17 cellular contexts compared by ENCODE assay signal in the genomic region with DNA sequence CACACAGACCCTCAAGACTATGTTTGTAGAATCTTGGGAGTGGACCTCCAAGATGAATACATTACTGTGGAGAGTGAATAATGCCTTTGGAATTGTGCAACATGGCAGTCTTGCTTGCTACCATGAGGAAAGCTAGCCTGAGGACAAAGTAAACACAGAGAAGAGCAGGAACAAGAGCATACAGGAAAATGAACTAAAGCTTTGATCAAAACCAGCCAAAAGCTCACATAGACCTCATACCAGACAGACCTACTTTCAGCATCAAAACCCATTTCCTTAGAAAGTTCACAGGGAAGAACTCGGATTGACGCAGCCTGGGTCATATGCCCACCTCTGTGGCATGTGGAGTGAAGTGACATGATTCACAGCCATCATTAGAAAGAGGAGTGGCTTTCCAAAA. TPM values are rescaled to one million over a fixed set of nuclear protein-coding genes. Genes with fewer than 3 reads are reported as not detected.
DNase-seq lines count a peak whose midpoint lies in the region; FAIRE-seq and TF ChIP-seq lines count a peak whose summit lies in the region.
"Had no signal": no experiment of that assay in that cellular context is flagged by ENCODE, and none has a peak within 500 bp of the region (broad histone marks: within the 10 kb centered on the region; RNA-seq: fewer than 3 reads in every experiment).

No MANE protein-coding gene starts in this region.

- in situ Hi-C loops in mammary epithelial cell (cut with MboI; ENCODE audit: low sequenced_read_pairs in 2 of 2): no loop called here

- no peaks in the 10 kb centered on the region for H3K27me3 ChIP-seq in mammary epithelial cell (ENCODE audit: insufficient read depth, low read length)
- no peaks in the 10 kb centered on the region for H3K27me3 ChIP-seq in MG63
- H3K27me3 ChIP-seq: BLaER1 treated with 17β-estradiol and CSF1 and Interleukin-3, amounts not matched to agents 10 nM and 100 nM; ovary had no signal

- CTCF ChIA-PET in mammary epithelial cell (lab: Charles Lee; ENCODE audit: low non-redundant PET): no interaction called here

- no TSS peak for BruUV-seq in mammary epithelial cell (replicated peaks; lab: Mats Ljungman, UMichigan)

- dilution Hi-C loops in mammary epithelial cell (cut with HindIII; ENCODE audit: low sequenced_read_pairs): no loop called here

- FAIRE-seq in HTR-8/SVneo (lab: Jason Lieb, UNC): peak; percentile 9
- FAIRE-seq: G401.6, RCC 7860 had no signal

- H3K79me2 ChIP-seq in mammary epithelial cell (ENCODE audit: insufficient read depth, low read length): peaks cover 16% of the 10 kb centered on the region

- H3K36me3 ChIP-seq in mammary epithelial cell (ENCODE audit: insufficient read depth, low read length): no peaks in the 10 kb centered on the region
- no peaks in the 10 kb centered on the region for H3K36me3 ChIP-seq in MG63
- H3K36me3 ChIP-seq: BLaER1 treated with 17β-estradiol and CSF1 and Interleukin-3, amounts not matched to agents 10 nM and 100 nM; ovary had no signal

- TF ChIP-seq CTCF in AG09319 (IDR thresholded peaks at IDR 0.05; ENCODE audit: low read depth, low read length) (no peak), mammary epithelial cell (conservative IDR thresholded peaks at IDR 0.05 in 1 of 2, IDR thresholded peaks at IDR 0.05 in 1 of 2; ENCODE audit: extremely low read depth in 1 of 2, insufficient read depth in 1 of 2, low read depth in 1 of 2, low read length in 2 of 2) (no peak)

- peak overlapping the region; percentile 62 for H3K4me2 ChIP-seq in mammary epithelial cell (ENCODE audit: insufficient read depth, low read depth, low read length)
- H3K4me2 ChIP-seq: BLaER1 treated with 17β-estradiol and CSF1 and Interleukin-3, amounts not matched to agents 10 nM and 100 nM had no signal

- no peaks in the 10 kb centered on the region for H4K20me1 ChIP-seq in mammary epithelial cell (ENCODE audit: insufficient read depth, low read length)

- H3K4me3 ChIP-seq in mammary epithelial cell (replicated peaks in 1 of 3; ENCODE audit: insufficient read depth in 1 of 3, low read depth in 2 of 3, low read length in 3 of 3): peak overlapping the region in 1 of 3 experiments; percentile 21
- no peak overlapping the region for H3K4me3 ChIP-seq in MG63
- H3K4me3 ChIP-seq: BLaER1 treated with 17β-estradiol and CSF1 and Interleukin-3, amounts not matched to agents 10 nM and 100 nM; ovary had no signal

- H3K27ac ChIP-seq in mammary epithelial cell (ENCODE audit: insufficient read depth, low read depth, low read length): peak overlapping the region; percentile 50
- H3K27ac ChIP-seq: BLaER1 treated with 17β-estradiol and CSF1 and Interleukin-3, amounts not matched to agents 10 nM and 100 nM; ovary had no signal

- H3K4me1 ChIP-seq in mammary epithelial cell (ENCODE audit: insufficient read depth, low read length): peaks cover 40% of the 10 kb centered on the region

- H3K9me3 ChIP-seq in mammary epithelial cell (replicated peaks; ENCODE audit: insufficient read depth, low read length) (no peaks in the 10 kb centered on the region), MG63 (no peaks in the 10 kb centered on the region)
- H3K9me3 ChIP-seq: BLaER1 treated with 17β-estradiol and CSF1 and Interleukin-3, amounts not matched to agents 10 nM and 100 nM; ovary had no signal

- intact Hi-C loops in mammary epithelial cell (cut with micrococcal nuclease): loop anchor here (5.0 kb wide), 2 partner anchors 51 to 66 kb away; no protein-coding TSS in a partner anchor

- H2AFZ ChIP-seq in mammary epithelial cell (ENCODE audit: low read depth, low read length): peak overlapping the region; percentile 72

- DNase-seq in AG09319 (ENCODE audit: extremely low read depth, low read depth) (peak; percentile 39), HTR-8/SVneo (ENCODE audit: insufficient read length, low spot score) (peak; percentile 48), mammary epithelial cell (peak; percentile 87), islet precursor cell (peak; percentile 57), MG63 (no peak), occipital lobe (lab: John Stamatoyannopoulos, UW) (no peak), superior temporal gyrus (ENCODE audit: extremely low spot score) (no peak), activated T-cell treated with anti-CD3 and anti-CD28 coated beads for 4 hours (no peak)
- DNase-seq: activated CD4-positive, alpha-beta T cell treated with anti-CD3 and anti-CD28 coated beads, Interleukin-2, amount 50 U/mL, for 48 hours; activated effector memory CD4-positive, alpha-beta T cell treated with Interleukin-2 at 50 U/mL for 16 hours; NCI-H1092; ovary; stimulated activated CD4-positive, alpha-beta T cell treated with anti-CD3 and anti-CD28 coated beads, Interleukin-2, amount 100 ng/mL, for 24 hours; T1000 had no signal

- WGBS in mammary epithelial cell (ENCODE audit: low coverage, missing lambda C conversion rate): 8% methylated on average over 2 of the region's 2 CpGs

- H3K9ac ChIP-seq in mammary epithelial cell (ENCODE audit: insufficient read depth, low read length): peak overlapping the region; percentile 12
- H3K9ac ChIP-seq: BLaER1 treated with 17β-estradiol and CSF1 and Interleukin-3, amounts not matched to agents 10 nM and 100 nM had no signal

RNA-seq across cellular contexts. Expression of a gene that starts 3.3 kb away (rescaled TPM):
- total RNA-seq in mammary epithelial cell (10 to 100 TPM; 20.6 to 36.3 TPM), occipital lobe (134 TPM)
- polyA plus RNA-seq in mammary epithelial cell: 13.9 TPM
- 56.8 TPM for polyA minus RNA-seq in mammary epithelial cell
- 14.4 and 16.0 TPM in 2 replicates for total RNA-seq in MG63 (2014; rRNA removed; shearing (Covaris generic); ENCODE audit: low replicate concordance)

RNA-seq across cellular contexts. Expression of a gene that starts 28.8 kb away (rescaled TPM):
- 100 to 1,000 TPM in 1 of 2 donors, 10 to 100 TPM in 1; 40.5 to 141 TPM for total RNA-seq in mammary epithelial cell
- polyA plus RNA-seq in mammary epithelial cell: 113 TPM
- 17.6 TPM for polyA minus RNA-seq in mammary epithelial cell
- 42.6 and 193 TPM in 2 replicates for total RNA-seq in MG63 (2014; rRNA removed; shearing (Covaris generic); ENCODE audit: low replicate concordance)
- 20.0 TPM for total RNA-seq in occipital lobe

Comparison
In these comparisons a context has a peak if more than half of its experiments do, and no peak if none do; other contexts are left out.
1. DNase-seq: peak in AG09319 (single experiment), HTR-8/SVneo (single experiment), mammary epithelial cell (single experiment) and islet precursor cell (single experiment); none in MG63 (single experiment), occipital lobe (single experiment), superior temporal gyrus (single experiment) and activated T-cell treated with anti-CD3 and anti-CD28 coated beads for 4 hours (single experiment).